In the genomic region with DNA sequence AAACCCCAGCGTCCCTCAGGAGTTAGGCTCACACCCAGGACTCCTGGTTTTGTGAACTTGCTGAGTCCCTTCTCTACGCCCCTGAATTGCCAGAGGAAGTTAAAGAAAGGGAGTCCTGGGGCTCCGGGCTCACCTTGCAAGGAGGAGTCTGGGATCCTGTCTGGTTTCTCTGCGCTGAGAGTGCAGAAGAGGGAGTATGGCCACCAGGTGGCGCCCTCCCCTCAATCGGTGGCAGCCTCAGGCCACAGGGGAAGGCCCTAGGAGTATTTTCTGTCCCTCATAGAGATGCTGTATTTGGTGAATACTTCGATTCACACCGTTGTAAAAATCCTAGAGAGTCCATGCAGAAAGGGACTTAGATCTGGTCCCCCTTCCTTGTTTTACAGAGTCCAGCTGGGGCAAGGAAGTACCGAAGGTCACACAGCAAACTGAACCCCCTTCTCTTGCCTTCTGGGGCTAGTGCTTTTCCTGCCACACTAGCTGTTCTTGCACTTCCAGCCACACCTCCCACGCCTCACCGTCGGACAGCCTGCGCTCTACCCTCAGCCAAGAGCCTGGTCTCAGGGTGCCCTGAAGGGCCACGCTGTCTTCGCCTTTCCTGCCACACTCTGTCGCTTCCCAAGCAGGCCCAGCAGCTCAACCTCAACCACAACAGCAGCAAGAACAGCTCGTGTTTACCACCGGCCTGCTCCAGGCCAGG, we compare ENCODE assay signal across 8 cellular contexts. TPM values are rescaled to one million over a fixed set of nuclear protein-coding genes. Genes with fewer than 3 reads are reported as not detected.
DNase-seq lines count a peak whose midpoint lies in the region; ATAC-seq and TF ChIP-seq lines count a peak whose summit lies in the region.

No MANE protein-coding gene starts in this region.

- intact Hi-C loops in head of caudate nucleus (cut with DNase I) (loop anchor here (5.0 kb wide), 1 partner anchor 144 kb away; no protein-coding TSS in a partner anchor), vagina (cut with DNase I) (loop anchor here (10.0 kb wide), 1 partner anchor 137 kb away; no protein-coding TSS in a partner anchor)

- DNase-seq in G401 (ENCODE audit: low spot score) (peak; percentile 61), HuH-7 (ENCODE audit: low spot score) (peak; percentile 98), SHP77 treated with DMSO at 0.1 percent for 48 hours (lab: John Stamatoyannopoulos, UW) (peak; percentile 10), head of caudate nucleus (peak; percentile 55 to 92 (median 83)), progenitor cell of endocrine pancreas (ENCODE audit: low spot score, unreplicated experiment) (peak; percentile 82), vagina (ENCODE audit: extremely low spot score in 2 of 2) (no peak)
- DNase-seq in activated naive CD4-positive, alpha-beta T cell (lab: John Stamatoyannopoulos, UW) = peak; percentile 50 to 80 (median 64)

- H3K27me3 ChIP-seq in vagina = no peaks in the 10 kb centered on the region

- H3K9me3 Mint-ChIP-seq in progenitor cell of endocrine pancreas (ENCODE audit: low read depth) = no peaks in the 10 kb centered on the region

- H3K9me3 ChIP-seq in vagina = no peaks in the 10 kb centered on the region

- H3K4me3 Mint-ChIP-seq in progenitor cell of endocrine pancreas (ENCODE audit: low read depth) = no peak overlapping the region

- no peaks in the 10 kb centered on the region for H3K36me3 ChIP-seq in vagina

- in situ Hi-C loops in G401 (cut with HindIII; ENCODE audit: low sequenced_read_pairs) = no loop called here

- no peaks in the 10 kb centered on the region for H3K4me1 ChIP-seq in vagina

- no peaks in the 10 kb centered on the region for H3K4me1 Mint-ChIP-seq in progenitor cell of endocrine pancreas (ENCODE audit: low read depth)

- no peak overlapping the region for H3K27ac Mint-ChIP-seq in progenitor cell of endocrine pancreas

- no peak overlapping the region for H3K4me3 ChIP-seq in vagina

- peak; percentile 94 for TF ChIP-seq CTCF in progenitor cell of endocrine pancreas (IDR thresholded peaks at IDR 0.05; ENCODE audit: unreplicated experiment)
- TF ChIP-seq CTCF in vagina (IDR thresholded peaks at IDR 0.05) = peak; percentile 59 to 89 (median 78)

- H3K27me3 Mint-ChIP-seq in progenitor cell of endocrine pancreas = peaks cover 79% of the 10 kb centered on the region

- no peak overlapping the region for H3K27ac ChIP-seq in vagina

- TF ChIP-seq POLR2A in vagina (IDR thresholded peaks at IDR 0.05) = no peak

- ATAC-seq in GM21528 (IDR thresholded peaks at IDR 0.05; ENCODE audit: low FRiP score, unreplicated experiment) = peak; percentile 84

- H3K36me3 Mint-ChIP-seq in progenitor cell of endocrine pancreas (ENCODE audit: insufficient read depth) = no peaks in the 10 kb centered on the region

RNA-seq across cellular contexts. Expression of a gene that starts 10.2 kb away (rescaled TPM):
- 1.4 and 2.7 TPM in 2 replicates for total RNA-seq in G401 (2014; rRNA removed; shearing (Covaris generic))
- 0.44 and 0.48 TPM in 2 replicates for total RNA-seq in progenitor cell of endocrine pancreas
- not detected for total RNA-seq in vagina

RNA-seq across cellular contexts. Expression of a gene that starts 22.0 kb away (rescaled TPM):
- total RNA-seq in G401 (2014; rRNA removed; shearing (Covaris generic)) = 17.5 and 28.4 TPM in 2 replicates
- total RNA-seq in progenitor cell of endocrine pancreas (32.9 and 37.7 TPM in 2 replicates), vagina (54.3 TPM)

Comparison
In these comparisons a context has a peak if more than half of its experiments do, and no peak if none do; other contexts are left out.
1. DNase-seq: peak in G401 (single experiment), HuH-7 (single experiment), SHP77 treated with DMSO at 0.1 percent for 48 hours (single experiment), activated naive CD4-positive, alpha-beta T cell (4 of 4), head of caudate nucleus (42 of 42) and progenitor cell of endocrine pancreas (single experiment); none in vagina (0 of 2).